9 cellular contexts compared by ENCODE assay signal in the genomic region with DNA sequence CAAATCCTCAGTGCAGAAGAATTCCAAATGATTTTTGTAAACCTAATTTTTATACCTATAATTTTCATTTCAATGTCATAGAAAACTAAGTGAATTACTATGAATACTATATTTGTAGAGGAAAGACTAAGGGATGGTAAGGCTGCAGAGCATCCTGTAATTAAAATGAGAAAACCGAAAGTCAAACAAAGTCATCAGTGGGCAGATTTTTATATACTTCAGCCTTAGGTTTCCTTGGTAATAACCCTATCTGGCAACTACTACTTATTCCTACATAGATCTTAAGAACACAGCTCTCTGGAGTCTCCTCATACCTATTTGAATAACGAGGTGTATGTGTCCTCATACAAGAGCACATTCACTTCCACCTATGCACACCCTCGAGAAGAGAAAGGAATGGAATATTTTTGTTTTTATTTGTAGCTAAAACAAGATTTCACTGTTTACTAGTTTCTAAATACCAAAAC.
DNase-seq lines count a peak whose midpoint lies in the region; ATAC-seq and TF ChIP-seq lines count a peak whose summit lies in the region.
"Had no signal": no experiment of that assay in that cellular context is flagged by ENCODE, and none has a peak within 500 bp of the region (broad histone marks: within the 10 kb centered on the region; RNA-seq: fewer than 3 reads in every experiment).

No MANE protein-coding gene starts in this region.

- no peak for DNase-seq in activated naive CD4-positive, alpha-beta T cell treated with anti-CD3 and anti-CD28 coated beads, Interleukin-2, amount 10 ng/mL, durations not matched to agents 7 days and 5 days
- no peak for DNase-seq in activated naive CD4-positive, alpha-beta T cell treated with anti-CD3 and anti-CD28 coated beads, Interleukin-2, amount 50 U/mL, for 16 hours
- no peak for DNase-seq in SJSA1 (ENCODE audit: low read depth in 1 of 2, low spot score in 2 of 2)
- no peak for DNase-seq in fibroblast of lung (ENCODE audit: low read depth in 2 of 2)
- DNase-seq in type B pancreatic cell (ENCODE audit: extremely low spot score, unreplicated experiment): no peak
- no peak for DNase-seq in retina
- no peak for DNase-seq in AML-193 (lab: John Stamatoyannopoulos, UW)
- DNase-seq: NCI-H187 treated with DMSO at 0.1 percent for 48 hours had no signal

- CTCF ChIA-PET in activated naive CD4-positive, alpha-beta T cell treated with anti-CD3 and anti-CD28 coated beads, Interleukin-2, amount 10 ng/mL, durations not matched to agents 7 days and 5 days (lab: Charles Lee): interaction anchor here (1.4 to 2.5 kb wide), 2 partner anchors 11 to 205 kb away, joined by 3 to 8 read pairs; no protein-coding TSS in a partner anchor

- H3K4me3 Mint-ChIP-seq in activated naive CD4-positive, alpha-beta T cell treated with anti-CD3 and anti-CD28 coated beads, Interleukin-2, amount 10 ng/mL, durations not matched to agents 7 days and 5 days: peak overlapping the region; percentile 48
- no peak overlapping the region for H3K4me3 Mint-ChIP-seq in type B pancreatic cell

- H3K4me2 ChIP-seq in fibroblast of lung (ENCODE audit: extremely low read depth, insufficient read depth, low read length): no peak overlapping the region

- peak overlapping the region; percentile 89 for H3K27ac Mint-ChIP-seq in activated naive CD4-positive, alpha-beta T cell treated with anti-CD3 and anti-CD28 coated beads, Interleukin-2, amount 10 ng/mL, durations not matched to agents 7 days and 5 days
- peak overlapping the region; percentile 45 for H3K27ac Mint-ChIP-seq in type B pancreatic cell

- H3K4me1 Mint-ChIP-seq in activated naive CD4-positive, alpha-beta T cell treated with anti-CD3 and anti-CD28 coated beads, Interleukin-2, amount 10 ng/mL, durations not matched to agents 7 days and 5 days: peaks cover 36% of the 10 kb centered on the region
- no peaks in the 10 kb centered on the region for H3K4me1 Mint-ChIP-seq in type B pancreatic cell (ENCODE audit: unreplicated experiment)

- no peak for ATAC-seq in GM21528 (IDR thresholded peaks at IDR 0.05; ENCODE audit: low FRiP score, unreplicated experiment)

- H3K4me1 ChIP-seq in SJSA1 (replicated peaks): peaks cover 31% of the 10 kb centered on the region
- H3K4me1 ChIP-seq in fibroblast of lung (ENCODE audit: control insufficient read depth, extremely low read depth, insufficient read depth, low read length): peaks cover 8% of the 10 kb centered on the region

- H3K9me3 Mint-ChIP-seq in activated naive CD4-positive, alpha-beta T cell treated with anti-CD3 and anti-CD28 coated beads, Interleukin-2, amount 10 ng/mL, durations not matched to agents 7 days and 5 days: no peaks in the 10 kb centered on the region
- H3K9me3 Mint-ChIP-seq in type B pancreatic cell: no peaks in the 10 kb centered on the region

- no peak overlapping the region for H2AFZ ChIP-seq in fibroblast of lung (ENCODE audit: low read length)

- no peaks in the 10 kb centered on the region for H3K27me3 Mint-ChIP-seq in activated naive CD4-positive, alpha-beta T cell treated with anti-CD3 and anti-CD28 coated beads, Interleukin-2, amount 10 ng/mL, durations not matched to agents 7 days and 5 days
- no peaks in the 10 kb centered on the region for H3K27me3 Mint-ChIP-seq in type B pancreatic cell

- H3K79me2 ChIP-seq in fibroblast of lung (ENCODE audit: control insufficient read depth, insufficient read depth, low read length): no peaks in the 10 kb centered on the region

- TF ChIP-seq CTCF in fibroblast of lung (conservative IDR thresholded peaks at IDR 0.05 in 1 of 2, IDR thresholded peaks at IDR 0.05 in 1 of 2; ENCODE audit: low read depth in 1 of 2, low read length in 2 of 2) (no peak), type B pancreatic cell (conservative IDR thresholded peaks at IDR 0.05) (no peak)

- no peaks in the 10 kb centered on the region for H3K36me3 Mint-ChIP-seq in activated naive CD4-positive, alpha-beta T cell treated with anti-CD3 and anti-CD28 coated beads, Interleukin-2, amount 10 ng/mL, durations not matched to agents 7 days and 5 days
- no peaks in the 10 kb centered on the region for H3K36me3 Mint-ChIP-seq in type B pancreatic cell

- H3K36me3 ChIP-seq in SJSA1 (no peaks in the 10 kb centered on the region), fibroblast of lung (ENCODE audit: control insufficient read depth, insufficient read depth, low read length) (no peaks in the 10 kb centered on the region)

- H3K9ac ChIP-seq in fibroblast of lung (ENCODE audit: insufficient read depth, low read length): no peak overlapping the region

- H3K27me3 ChIP-seq in SJSA1 (replicated peaks) (no peaks in the 10 kb centered on the region), fibroblast of lung (ENCODE audit: control insufficient read depth, insufficient read depth, low read length) (no peaks in the 10 kb centered on the region)

- H3K9me3 ChIP-seq in SJSA1 (replicated peaks) (no peaks in the 10 kb centered on the region), fibroblast of lung (ENCODE audit: control insufficient read depth, insufficient read depth, low read depth, low read length) (no peaks in the 10 kb centered on the region)

- H3K27ac ChIP-seq in SJSA1 (peak overlapping the region; percentile 97), fibroblast of lung (ENCODE audit: insufficient read depth, low read length) (peak overlapping the region; percentile 94)

- peak overlapping the region; percentile 18 for H3K4me3 ChIP-seq in SJSA1
- no peak overlapping the region for H3K4me3 ChIP-seq in fibroblast of lung (replicated peaks in 1 of 4; ENCODE audit: control extremely low read depth in 1 of 4, insufficient read depth in 1 of 4, low read depth in 3 of 4, low read length in 4 of 4)

- H4K20me1 ChIP-seq in fibroblast of lung (ENCODE audit: control insufficient read depth, extremely low read depth, insufficient read depth, low read length): no peaks in the 10 kb centered on the region
